In genomic region chr11:7448126-7448525, GRCh38 we compare ENCODE assay signal across 1 cellular context.
TF ChIP-seq lines count a peak whose summit lies in the region.

No MANE protein-coding gene starts in this region.

TF ChIP-seq in K562, 482 proteins besides CTCF, POLR2A, EP300 and RAD21:
- TF ChIP-seq IRF2 (CRISPR knock-in tag; IDR thresholded peaks at IDR 0.05): no peak
- TF ChIP-seq RAD51 (IDR thresholded peaks at IDR 0.05; ENCODE audit: borderline replicate concordance, low read depth): no peak
- TF ChIP-seq MYNN (IDR thresholded peaks at IDR 0.05): no peak
- TF ChIP-seq MYNN (CRISPR knock-in tag; IDR thresholded peaks at IDR 0.05): no peak
- no peak for TF ChIP-seq KAT7 (CRISPR knock-in tag; IDR thresholded peaks at IDR 0.05; ENCODE audit: borderline replicate concordance)
- no peak for TF ChIP-seq SNIP1 (IDR thresholded peaks at IDR 0.05; ENCODE audit: low read depth)
- no peak for TF ChIP-seq THRAP3 (IDR thresholded peaks at IDR 0.05; ENCODE audit: borderline replicate concordance)
